Comparison of ENCODE assay signal across 8 cellular contexts in the genomic region with DNA sequence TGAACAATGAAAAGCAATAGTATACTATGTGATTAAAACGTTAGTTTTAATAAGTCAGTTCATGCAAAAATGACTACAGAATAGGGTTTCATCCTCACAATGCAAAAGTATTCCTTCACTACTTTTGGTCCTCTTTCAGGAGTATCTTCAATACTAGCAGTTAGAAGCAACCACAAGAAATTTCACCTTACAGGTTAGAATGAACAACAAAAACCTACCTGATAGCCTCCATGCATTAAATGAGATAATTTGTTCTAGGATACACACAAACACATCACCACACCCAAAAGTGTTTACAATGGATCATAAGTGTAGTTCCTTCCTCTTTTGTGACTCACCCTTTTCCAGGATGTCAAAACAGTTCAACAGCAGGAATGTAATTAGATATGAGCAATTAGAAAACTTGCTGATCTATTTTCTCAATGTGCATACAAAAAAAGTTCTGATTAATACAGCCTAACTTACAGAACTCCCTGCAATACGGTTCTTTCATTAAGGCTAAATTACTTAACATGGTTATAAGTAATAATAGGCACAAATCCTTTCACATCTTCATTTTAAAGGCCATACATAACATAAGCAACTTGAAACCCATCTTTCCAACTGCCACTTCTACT. TPM values are rescaled to one million over a fixed set of nuclear protein-coding genes. Genes with fewer than 3 reads are reported as not detected.
DNase-seq lines count a peak whose midpoint lies in the region; ATAC-seq and TF ChIP-seq lines count a peak whose summit lies in the region.

No MANE protein-coding gene starts in this region.

- 17 to 36% (median 20%) methylated on average over 2 of the region's 2 CpGs for WGBS in psoas muscle, 3 donors

- no peaks in the 10 kb centered on the region for H3K36me3 ChIP-seq in psoas muscle (ENCODE audit: insufficient read depth in 1 of 2, low read depth in 1 of 2)

- H3K4me1 ChIP-seq in psoas muscle: peaks cover 75% of the 10 kb centered on the region

- intact Hi-C loops in psoas muscle (cut with DNase I): no loop called here

- no peaks in the 10 kb centered on the region for H3K9me3 ChIP-seq in psoas muscle

- peak overlapping the region; percentile 90 for H3K27ac ChIP-seq in psoas muscle

- no peak for TF ChIP-seq CTCF in psoas muscle (IDR thresholded peaks at IDR 0.05)

- peak overlapping the region; percentile 35 for H3K4me3 ChIP-seq in psoas muscle

- DNase-seq in ELR (ENCODE audit: low read depth): peak; percentile 84
- DNase-seq in OCI-M2 (lab: John Stamatoyannopoulos, UW; ENCODE audit: unreplicated experiment): peak; percentile 21
- DNase-seq in psoas muscle: no peak
- no peak for DNase-seq in NCI-H1105 treated with DMSO at 0.1 percent for 48 hours (lab: John Stamatoyannopoulos, UW)
- no peak for DNase-seq in superior temporal gyrus (ENCODE audit: extremely low spot score)

- ATAC-seq in esophagus mucosa (peak; percentile 89), psoas muscle (peak; percentile 60 to 78 (median 68)), HG02973 (IDR thresholded peaks at IDR 0.05; ENCODE audit: unreplicated experiment) (no peak), GM18511 (IDR thresholded peaks at IDR 0.05; ENCODE audit: unreplicated experiment) (no peak)

- H3K27me3 ChIP-seq in psoas muscle (ENCODE audit: insufficient read depth in 3 of 3, low read length in 2 of 3): no peaks in the 10 kb centered on the region

RNA-seq across cellular contexts. Expression of gene UACA, which starts 21.6 kb away (rescaled TPM):
- total RNA-seq in esophagus mucosa: 33.4 TPM
- 100 to 1,000 TPM; 138 to 426 (median 194) TPM for total RNA-seq in psoas muscle
- 10 to 100 TPM; 17.0 to 95.3 (median 74.5) TPM for polyA plus RNA-seq in psoas muscle

Comparison
In these comparisons a context has a peak if more than half of its experiments do, and no peak if none do; other contexts are left out.
1. DNase-seq: peak in ELR (single experiment) and OCI-M2 (single experiment); none in psoas muscle (0 of 2), NCI-H1105 treated with DMSO at 0.1 percent for 48 hours (single experiment) and superior temporal gyrus (single experiment).
2. ATAC-seq: peak in esophagus mucosa (single experiment) and psoas muscle (4 of 4); none in HG02973 (single experiment) and GM18511 (single experiment).